Comparison of ENCODE assay signal across 23 cellular contexts in genomic region chr6:69285054-69285453, GRCh38.
"Had no signal": no experiment of that assay in that cellular context is flagged by ENCODE, and none has a peak within 500 bp of the region (broad histone marks: within the 10 kb centered on the region; RNA-seq: fewer than 3 reads in every experiment).

No MANE protein-coding gene starts in this region.

- DNase-seq: activated CD4-positive, alpha-beta T cell treated with anti-CD3 and anti-CD28 coated beads for 36 hours; activated CD8-positive, alpha-beta memory T cell treated with anti-CD3 and anti-CD28 coated beads, Interleukin-2, amount 50 U/mL, for 48 hours; activated CD8-positive, alpha-beta T cell treated with anti-CD3 and anti-CD28 coated beads for 36 hours; activated naive CD4-positive, alpha-beta T cell; activated T-cell treated with anti-CD3 and anti-CD28 coated beads, Interleukin-2, amount 50 U/mL, for 1 hour; aorta; caudate nucleus; colonic mucosa; NCI-H1092; NCI-H1417 treated with DMSO at 0.1 percent for 48 hours; NCI-H1694; NCI-H2029; NCI-H2107; NCI-H2171 treated with DMSO at 0.1 percent for 48 hours; NCI-H226; NCI-H526 treated with DMSO at 0.1 percent for 48 hours; OCI-M1; RPMI8226; T-cell; T-helper 2 cell; WERI-Rb-1 had no signal

- ATAC-seq: activated CD4-positive, alpha-beta T cell treated with anti-CD3 and anti-CD28 coated beads for 36 hours; activated CD8-positive, alpha-beta T cell treated with anti-CD3 and anti-CD28 coated beads for 36 hours; Panc1; Right ventricle myocardium inferior; T-cell had no signal
